ENCODE assay signal across 12 cellular contexts in genomic region chr16:49837673-49838360, GRCh38. TPM values are rescaled to one million over a fixed set of nuclear protein-coding genes. Genes with fewer than 3 reads are reported as not detected.
A peak's percentile ranks its signal among the peaks of the same experiment; 100 is the strongest.
DNase-seq lines count a peak whose midpoint lies in the region; ATAC-seq and TF ChIP-seq lines count a peak whose summit lies in the region.
"Had no signal": no experiment of that assay in that cellular context is flagged by ENCODE, and none has a peak within 500 bp of the region (broad histone marks: within the 10 kb centered on the region; RNA-seq: fewer than 3 reads in every experiment).

No MANE protein-coding gene starts in this region.

- peaks cover 8% of the 10 kb centered on the region for H3K27me3 Mint-ChIP-seq in brain

- H3K9me3 ChIP-seq in iPS-18c (ENCODE audit: control insufficient read depth, insufficient read depth, low read length), result no peaks in the 10 kb centered on the region

- in situ Hi-C loops in GM13977 (cut with MboI; ENCODE audit: low pct_unique_long_range_greater_than_20kb, low sequenced_read_pairs, unreplicated experiment), result no loop called here

- no peak for ATAC-seq in GM21447 (IDR thresholded peaks at IDR 0.05; ENCODE audit: unreplicated experiment)
- ATAC-seq: stimulated activated naive CD8-positive, alpha-beta T cell treated with anti-CD3 and anti-CD28 coated beads, Interleukin-15, amount 100 ng/mL, for 72 hours had no signal

- TF ChIP-seq CTCF in GM13977 (IDR thresholded peaks at IDR 0.05; ENCODE audit: extremely low read depth, insufficient read depth, missing control alignments), result no peak
- TF ChIP-seq CTCF in brain (conservative IDR thresholded peaks at IDR 0.05), result no peak

- peak overlapping the region; percentile 52 for H3K4me3 ChIP-seq in iPS-18c (ENCODE audit: insufficient read depth, low read depth, low read length)

- H3K36me3 Mint-ChIP-seq in brain, result no peaks in the 10 kb centered on the region

- peaks cover 94% of the 10 kb centered on the region for H3K4me1 Mint-ChIP-seq in brain
- H3K4me1 Mint-ChIP-seq: stimulated activated naive CD8-positive, alpha-beta T cell treated with anti-CD3 and anti-CD28 coated beads, Interleukin-15, amount 100 ng/mL, for 72 hours had no signal

- H3K9me3 Mint-ChIP-seq in brain, result no peaks in the 10 kb centered on the region
- H3K9me3 Mint-ChIP-seq: stimulated activated naive CD8-positive, alpha-beta T cell treated with anti-CD3 and anti-CD28 coated beads, Interleukin-15, amount 100 ng/mL, for 72 hours had no signal

- peak overlapping the region in 2 of 5 experiments; percentile 14 to 68 for H3K4me3 Mint-ChIP-seq in brain
- H3K4me3 Mint-ChIP-seq: stimulated activated naive CD8-positive, alpha-beta T cell treated with anti-CD3 and anti-CD28 coated beads, Interleukin-15, amount 100 ng/mL, for 72 hours had no signal

- DNase-seq in GM13977 (ENCODE audit: low spot score) (peak; percentile 23), retina (peak; percentile 58), NCI-H1694 treated with DMSO at 0.1 percent for 48 hours (lab: John Stamatoyannopoulos, UW) (no peak), NCI-H2171 (lab: John Stamatoyannopoulos, UW) (no peak), HuH-7.5 (ENCODE audit: low spot score) (no peak)
- DNase-seq: ACHN; NCI-H1417 treated with DMSO at 0.1 percent for 48 hours; NCI-H446; stimulated activated naive CD8-positive, alpha-beta T cell treated with anti-CD3 and anti-CD28 coated beads, Interleukin-15, amount 100 ng/mL, for 72 hours had no signal

- peak overlapping the region; percentile 15 to 89 (median 71) for H3K27ac Mint-ChIP-seq in brain
- H3K27ac Mint-ChIP-seq: stimulated activated naive CD8-positive, alpha-beta T cell treated with anti-CD3 and anti-CD28 coated beads, Interleukin-15, amount 100 ng/mL, for 72 hours had no signal

RNA-seq across cellular contexts. Expression of gene ZNF423, which starts 18.1 kb away (rescaled TPM):
- polyA plus RNA-seq in brain (ENCODE audit: insufficient read depth, low read depth, low replicate concordance), result 32.7 TPM

Comparison
In these comparisons a context has a peak if more than half of its experiments do, and no peak if none do; other contexts are left out.
1. DNase-seq: peak in GM13977 (single experiment) and retina (single experiment); none in NCI-H1694 treated with DMSO at 0.1 percent for 48 hours (single experiment), NCI-H2171 (single experiment) and HuH-7.5 (single experiment).